18 cellular contexts compared by ENCODE assay signal in the genomic region with DNA sequence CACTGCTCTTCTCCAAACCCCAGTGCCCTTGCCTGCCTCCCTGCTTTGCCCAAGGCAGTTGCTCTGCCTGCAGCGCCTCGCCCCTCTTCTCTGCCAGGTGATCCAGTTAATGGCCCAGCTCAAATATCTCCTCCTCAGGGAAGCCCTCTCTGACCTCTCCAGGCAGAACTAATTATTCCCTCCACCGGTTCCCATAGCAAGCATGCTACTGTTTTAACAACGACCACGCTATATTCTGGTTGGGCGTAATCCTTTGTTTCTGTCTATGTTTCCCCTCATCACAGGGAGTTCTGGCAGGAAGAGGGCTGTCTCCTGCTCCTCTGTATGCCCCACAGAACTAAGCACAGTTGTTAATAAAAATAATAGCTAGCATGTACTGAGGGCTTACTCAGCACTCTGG. TPM values are rescaled to one million over a fixed set of nuclear protein-coding genes. Genes with fewer than 3 reads are reported as not detected.
A peak's percentile ranks its signal among the peaks of the same experiment; 100 is the strongest.
DNase-seq lines count a peak whose midpoint lies in the region; ATAC-seq and TF ChIP-seq lines count a peak whose summit lies in the region.
"Had no signal": no experiment of that assay in that cellular context is flagged by ENCODE, and none has a peak within 500 bp of the region (broad histone marks: within the 10 kb centered on the region; RNA-seq: fewer than 3 reads in every experiment).

No MANE protein-coding gene starts in this region.

- H3K36me3 Mint-ChIP-seq in activated CD8-positive, alpha-beta T cell treated with anti-CD3 and anti-CD28 coated beads, Interleukin-2, amount 10 ng/mL, durations not matched to agents 7 days and 5 days (ENCODE audit: low read depth) = no peaks in the 10 kb centered on the region
- H3K36me3 Mint-ChIP-seq: activated naive CD8-positive, alpha-beta T cell treated with anti-CD3 and anti-CD28 coated beads, Interleukin-2, amount 10 ng/mL, durations not matched to agents 7 days and 5 days had no signal

- no peaks in the 10 kb centered on the region for H3K4me1 ChIP-seq in Panc1 (ENCODE audit: control insufficient read depth, insufficient read depth, low read length)
- H3K4me1 ChIP-seq: BE2C, foreskin keratinocyte, Peyer's patch had no signal

- peak; percentile 6 for DNase-seq in NCI-H2171 treated with DMSO at 0.1 percent for 48 hours (lab: John Stamatoyannopoulos, UW)
- no peak for DNase-seq in NCI-H2171 (lab: John Stamatoyannopoulos, UW)
- DNase-seq in NCI-H2029 (lab: John Stamatoyannopoulos, UW) = peak; percentile 70
- DNase-seq in Panc1 (ENCODE audit: low read depth, low spot score) = no peak
- peak; percentile 19 for DNase-seq in retina
- no peak for DNase-seq in activated CD8-positive, alpha-beta T cell treated with anti-CD3 and anti-CD28 coated beads, Interleukin-2, amount 10 ng/mL, durations not matched to agents 7 days and 5 days
- no peak for DNase-seq in NCI-H1930 (lab: John Stamatoyannopoulos, UW)
- DNase-seq: activated CD8-positive, alpha-beta memory T cell treated with anti-CD3 and anti-CD28 coated beads, Interleukin-2, amount 50 U/mL, for 4 hours; activated naive CD8-positive, alpha-beta T cell treated with anti-CD3 and anti-CD28 coated beads, Interleukin-2, amount 10 ng/mL, durations not matched to agents 7 days and 5 days; BE2C; cerebellar nuclear complex; effector CD4-positive, alpha-beta T cell; foreskin keratinocyte; NCI-H1694; Peyer's patch had no signal

- ATAC-seq in Panc1 (peak; percentile 42; the same call in 1 of the 2 replicates), GM19463 (IDR thresholded peaks at IDR 0.05; ENCODE audit: unreplicated experiment) (no peak)
- no peak for ATAC-seq in activated CD8-positive, alpha-beta T cell treated with anti-CD3 and anti-CD28 coated beads, Interleukin-2, amount 10 ng/mL, durations not matched to agents 7 days and 5 days
- ATAC-seq: foreskin keratinocyte had no signal

- no peak for TF ChIP-seq CTCF in Panc1 (IDR thresholded peaks at IDR 0.05)

- no TSS peak for BruUV-seq in Panc1 (replicated peaks; lab: Mats Ljungman, UMichigan)

- no peak overlapping the region for H3K4me3 Mint-ChIP-seq in activated CD8-positive, alpha-beta T cell treated with anti-CD3 and anti-CD28 coated beads, Interleukin-2, amount 10 ng/mL, durations not matched to agents 7 days and 5 days
- H3K4me3 Mint-ChIP-seq: activated naive CD8-positive, alpha-beta T cell treated with anti-CD3 and anti-CD28 coated beads, Interleukin-2, amount 10 ng/mL, durations not matched to agents 7 days and 5 days had no signal

- CTCF ChIA-PET in Panc1 (lab: Charles Lee) = no interaction called here
- CTCF ChIA-PET in activated CD8-positive, alpha-beta T cell treated with anti-CD3 and anti-CD28 coated beads, Interleukin-2, amount 10 ng/mL, durations not matched to agents 7 days and 5 days (lab: Charles Lee) = no interaction called here

- POLR2A ChIA-PET in Panc1 (lab: Charles Lee) = no interaction called here
- POLR2A ChIA-PET in activated CD8-positive, alpha-beta T cell treated with anti-CD3 and anti-CD28 coated beads, Interleukin-2, amount 10 ng/mL, durations not matched to agents 7 days and 5 days (lab: Charles Lee) = no interaction called here

- peaks cover 43% of the 10 kb centered on the region for H3K27me3 ChIP-seq in Panc1 (ENCODE audit: control insufficient read depth, insufficient read depth, low read length)
- H3K27me3 ChIP-seq: BE2C, Peyer's patch had no signal

- intact Hi-C loops in Panc1 (cut with micrococcal nuclease; ENCODE audit: unreplicated experiment) = no loop called here

- no peak overlapping the region for H3K27ac ChIP-seq in Panc1 (ENCODE audit: low read length)
- H3K27ac ChIP-seq: foreskin keratinocyte, Peyer's patch, SK-N-MC, VCaP had no signal

- no peaks in the 10 kb centered on the region for H3K4me1 Mint-ChIP-seq in activated CD8-positive, alpha-beta T cell treated with anti-CD3 and anti-CD28 coated beads, Interleukin-2, amount 10 ng/mL, durations not matched to agents 7 days and 5 days (ENCODE audit: low read depth)
- H3K4me1 Mint-ChIP-seq: activated naive CD8-positive, alpha-beta T cell treated with anti-CD3 and anti-CD28 coated beads, Interleukin-2, amount 10 ng/mL, durations not matched to agents 7 days and 5 days had no signal

- no peak overlapping the region for H3K27ac Mint-ChIP-seq in activated CD8-positive, alpha-beta T cell treated with anti-CD3 and anti-CD28 coated beads, Interleukin-2, amount 10 ng/mL, durations not matched to agents 7 days and 5 days
- H3K27ac Mint-ChIP-seq: activated naive CD8-positive, alpha-beta T cell treated with anti-CD3 and anti-CD28 coated beads, Interleukin-2, amount 10 ng/mL, durations not matched to agents 7 days and 5 days had no signal

- no peak overlapping the region for H3K4me3 ChIP-seq in Panc1 (ENCODE audit: low read depth in 2 of 2, low read length in 2 of 2)
- H3K4me3 ChIP-seq: Peyer's patch, SK-N-MC had no signal

- no peaks in the 10 kb centered on the region for H3K36me3 ChIP-seq in Panc1 (ENCODE audit: control insufficient read depth, insufficient read depth, low read length)
- H3K36me3 ChIP-seq: BE2C, Peyer's patch had no signal

- H3K9me3 ChIP-seq in Panc1 (ENCODE audit: control insufficient read depth, insufficient read depth, low read depth, low read length) = no peaks in the 10 kb centered on the region
- H3K9me3 ChIP-seq: BE2C, Peyer's patch had no signal

- no peaks in the 10 kb centered on the region for H3K9me3 Mint-ChIP-seq in activated CD8-positive, alpha-beta T cell treated with anti-CD3 and anti-CD28 coated beads, Interleukin-2, amount 10 ng/mL, durations not matched to agents 7 days and 5 days (ENCODE audit: insufficient read depth)
- H3K9me3 Mint-ChIP-seq: activated naive CD8-positive, alpha-beta T cell treated with anti-CD3 and anti-CD28 coated beads, Interleukin-2, amount 10 ng/mL, durations not matched to agents 7 days and 5 days had no signal

- H3K27me3 Mint-ChIP-seq in activated CD8-positive, alpha-beta T cell treated with anti-CD3 and anti-CD28 coated beads, Interleukin-2, amount 10 ng/mL, durations not matched to agents 7 days and 5 days (ENCODE audit: low read depth) = peaks cover 11% of the 10 kb centered on the region

- in situ Hi-C loops in Panc1 (cut with HindIII; ENCODE audit: low pct_unique_long_range_greater_than_20kb, low sequenced_read_pairs) = no loop called here

RNA-seq across cellular contexts. Expression of gene R3HCC1L, which starts 36.8 kb away (rescaled TPM):
- 15.9 TPM for total RNA-seq in Panc1 (2021; ENCODE audit: unreplicated experiment)
- 12.2 TPM for polyA plus RNA-seq in Panc1 (2012; ENCODE audit: insufficient read length)
- 10 to 100 TPM; 18.2 to 20.3 TPM for total RNA-seq in activated CD8-positive, alpha-beta T cell treated with anti-CD3 and anti-CD28 coated beads, Interleukin-2, amount 10 ng/mL, durations not matched to agents 7 days and 5 days

Comparison
In these comparisons a context has a peak if more than half of its experiments do, and no peak if none do; other contexts are left out.
1. DNase-seq: peak in NCI-H2171 treated with DMSO at 0.1 percent for 48 hours (single experiment), NCI-H2029 (single experiment) and retina (single experiment); none in NCI-H2171 (single experiment), Panc1 (single experiment), activated CD8-positive, alpha-beta T cell treated with anti-CD3 and anti-CD28 coated beads, Interleukin-2, amount 10 ng/mL, durations not matched to agents 7 days and 5 days (single experiment) and NCI-H1930 (0 of 2).